In genomic region chr11:48005133-48005532, GRCh38 we compare ENCODE assay signal across 10 cellular contexts. TPM values are rescaled to one million over a fixed set of nuclear protein-coding genes. Genes with fewer than 3 reads are reported as not detected.
A peak's percentile ranks its signal among the peaks of the same experiment; 100 is the strongest.
DNase-seq lines count a peak whose midpoint lies in the region; ATAC-seq and TF ChIP-seq lines count a peak whose summit lies in the region.
"Had no signal": no experiment of that assay in that cellular context is flagged by ENCODE, and none has a peak within 500 bp of the region (broad histone marks: within the 10 kb centered on the region; RNA-seq: fewer than 3 reads in every experiment).

No MANE protein-coding gene starts in this region.

- 31 to 48% methylated on average over 4 of the region's 4 CpGs for WGBS in lung, 2 donors

- no peak overlapping the region for H3K27ac ChIP-seq in lung (ENCODE audit: low read depth in 1 of 2, low read length in 1 of 2)
- H3K27ac ChIP-seq: pancreas had no signal

- DNase-seq in stimulated activated CD4-positive, alpha-beta T cell treated with anti-CD3 and anti-CD28 coated beads, Interleukin-12 subunit alpha, Interleukin-12 subunit beta, amount 100 ng/mL, for 4 hours: peak; percentile 45
- DNase-seq in stimulated activated CD4-positive, alpha-beta T cell treated with anti-CD3 and anti-CD28 coated beads, Interleukin-2, amount 100 ng/mL, for 48 hours: no peak
- peak; percentile 73 for DNase-seq in activated naive CD4-positive, alpha-beta T cell treated with anti-CD3 and anti-CD28 coated beads, Interleukin-2, amount 10 ng/mL, durations not matched to agents 7 days and 5 days
- no peak for DNase-seq in lung (ENCODE audit: low spot score)
- no peak for DNase-seq in MG63
- no peak for DNase-seq in cardiac septum (ENCODE audit: low spot score)
- DNase-seq: NCI-H345, pancreas had no signal

- CTCF ChIA-PET in activated naive CD4-positive, alpha-beta T cell treated with anti-CD3 and anti-CD28 coated beads, Interleukin-2, amount 10 ng/mL, durations not matched to agents 7 days and 5 days (lab: Charles Lee): interaction anchor here (1.2 to 1.9 kb wide), 5 partner anchors 10 to 70 kb away, joined by 3 to 9 read pairs (median 4); no protein-coding TSS in a partner anchor

- H3K9me3 ChIP-seq in lung (ENCODE audit: control insufficient read depth in 2 of 2, insufficient read depth in 1 of 2, low read length in 1 of 2): no peaks in the 10 kb centered on the region
- no peaks in the 10 kb centered on the region for H3K9me3 ChIP-seq in MG63
- H3K9me3 ChIP-seq: pancreas had no signal

- peaks cover 6 to 17% of the 10 kb centered on the region in 2 donors for H3K4me1 ChIP-seq in lung (ENCODE audit: control insufficient read depth in 2 of 2, insufficient read depth in 2 of 2, low read length in 2 of 2)

- no peaks in the 10 kb centered on the region for H3K9me3 Mint-ChIP-seq in activated naive CD4-positive, alpha-beta T cell treated with anti-CD3 and anti-CD28 coated beads, Interleukin-2, amount 10 ng/mL, durations not matched to agents 7 days and 5 days

- no peaks in the 10 kb centered on the region for H3K27me3 Mint-ChIP-seq in activated naive CD4-positive, alpha-beta T cell treated with anti-CD3 and anti-CD28 coated beads, Interleukin-2, amount 10 ng/mL, durations not matched to agents 7 days and 5 days

- H3K4me3 Mint-ChIP-seq in activated naive CD4-positive, alpha-beta T cell treated with anti-CD3 and anti-CD28 coated beads, Interleukin-2, amount 10 ng/mL, durations not matched to agents 7 days and 5 days: peak overlapping the region; percentile 57

- peaks cover 82% of the 10 kb centered on the region for H3K4me1 Mint-ChIP-seq in activated naive CD4-positive, alpha-beta T cell treated with anti-CD3 and anti-CD28 coated beads, Interleukin-2, amount 10 ng/mL, durations not matched to agents 7 days and 5 days

- H3K36me3 ChIP-seq in lung (ENCODE audit: control insufficient read depth in 2 of 2, insufficient read depth in 2 of 2, low read length in 2 of 2) (no peaks in the 10 kb centered on the region), MG63 (no peaks in the 10 kb centered on the region; the same call in 1 of the 2 replicates)
- H3K36me3 ChIP-seq: pancreas had no signal

- intact Hi-C loops in cardiac septum (cut with DNase I): no loop called here

- H3K27ac Mint-ChIP-seq in activated naive CD4-positive, alpha-beta T cell treated with anti-CD3 and anti-CD28 coated beads, Interleukin-2, amount 10 ng/mL, durations not matched to agents 7 days and 5 days: peak overlapping the region; percentile 94

- H3K36me3 Mint-ChIP-seq in activated naive CD4-positive, alpha-beta T cell treated with anti-CD3 and anti-CD28 coated beads, Interleukin-2, amount 10 ng/mL, durations not matched to agents 7 days and 5 days: peaks cover 18% of the 10 kb centered on the region

- TF ChIP-seq CTCF in lung (IDR thresholded peaks at IDR 0.05; ENCODE audit: control extremely low read depth, extremely low read depth): no peak

- peak; percentile 7 for ATAC-seq in lung (ENCODE audit: insufficient read depth, low FRiP score)
- ATAC-seq in GM19351 (IDR thresholded peaks at IDR 0.05; ENCODE audit: unreplicated experiment): no peak
- no peak for ATAC-seq in GM21737 (IDR thresholded peaks at IDR 0.05; ENCODE audit: unreplicated experiment)
- ATAC-seq: pancreas had no signal

- H3K4me3 ChIP-seq in lung: no peak overlapping the region
- H3K4me3 ChIP-seq in MG63: no peak overlapping the region
- H3K4me3 ChIP-seq: pancreas had no signal

- H3K27me3 ChIP-seq in lung (ENCODE audit: control insufficient read depth, insufficient read depth) (no peaks in the 10 kb centered on the region), MG63 (no peaks in the 10 kb centered on the region)
- H3K27me3 ChIP-seq: pancreas had no signal

RNA-seq across cellular contexts. Expression of gene PTPRJ, which starts 24.8 kb away (rescaled TPM):
- total RNA-seq in lung: 10 to 100 TPM; 32.7 to 51.4 TPM
- 10 to 100 TPM in 1 of 2 donors, 1 to 10 TPM in 1; 3.9 to 31.4 TPM for polyA plus RNA-seq in lung
- 7.7 and 9.2 TPM in 2 replicates for total RNA-seq in MG63 (2014; rRNA removed; shearing (Covaris generic); ENCODE audit: low replicate concordance)
- total RNA-seq in cardiac septum: 11.0 TPM

Comparison
In these comparisons a context has a peak if more than half of its experiments do, and no peak if none do; other contexts are left out.
1. DNase-seq: peak in stimulated activated CD4-positive, alpha-beta T cell treated with anti-CD3 and anti-CD28 coated beads, Interleukin-12 subunit alpha, Interleukin-12 subunit beta, amount 100 ng/mL, for 4 hours (single experiment) and activated naive CD4-positive, alpha-beta T cell treated with anti-CD3 and anti-CD28 coated beads, Interleukin-2, amount 10 ng/mL, durations not matched to agents 7 days and 5 days (single experiment); none in stimulated activated CD4-positive, alpha-beta T cell treated with anti-CD3 and anti-CD28 coated beads, Interleukin-2, amount 100 ng/mL, for 48 hours (0 of 2), lung (single experiment), MG63 (single experiment) and cardiac septum (single experiment).